ENCODE assay signal across 24 cellular contexts in genomic region chr1:42741706-42742105, GRCh38. TPM values are rescaled to one million over a fixed set of nuclear protein-coding genes. Genes with fewer than 3 reads are reported as not detected.
DNase-seq lines count a peak whose midpoint lies in the region; ATAC-seq, FAIRE-seq and TF ChIP-seq lines count a peak whose summit lies in the region.
"Had no signal": no experiment of that assay in that cellular context is flagged by ENCODE, and none has a peak within 500 bp of the region (broad histone marks: within the 10 kb centered on the region; RNA-seq: fewer than 3 reads in every experiment).

No MANE protein-coding gene starts in this region.

- H3K27ac Mint-ChIP-seq in neural crest cell (ENCODE audit: unreplicated experiment) = peak overlapping the region; percentile 57
- H3K27ac Mint-ChIP-seq in Caco-2 (ENCODE audit: unreplicated experiment) = no peak overlapping the region

- 79% methylated on average over 3 of the region's 4 CpGs for WGBS in HepG2 (ENCODE audit: low lambda C conversion rate)
- WGBS in right lobe of liver (ENCODE audit: insufficient coverage, low coverage, low lambda C conversion rate, missing lambda C conversion rate) = no CpG with 5 or more reads among the region's 4 CpGs
- 83% methylated on average over 2 of the region's 4 CpGs for WGBS in SK-N-SH (ENCODE audit: low lambda C conversion rate)

- H3K9me3 Mint-ChIP-seq in neural crest cell (no peaks in the 10 kb centered on the region), Caco-2 (ENCODE audit: unreplicated experiment) (no peaks in the 10 kb centered on the region)

- POLR2A ChIA-PET in HepG2 (lab: Yijun Ruan, JAX) = interaction anchor here (3.6 kb wide), 1 partner anchor 25 kb away, joined by 28 read pairs; the partner anchor contains the start of genes C1orf50 and P3H1
- POLR2A ChIA-PET in RWPE1 (lab: Yijun Ruan, JAX; ENCODE audit: low non-redundant PET) = no interaction called here
- POLR2A ChIA-PET in Caco-2 (lab: Charles Lee) = no interaction called here
- POLR2A ChIA-PET in SK-N-SH (lab: Yijun Ruan, JAX) = no interaction called here

- DNase-seq in HepG2 (ENCODE audit: low spot score) (no peak), right lobe of liver (no peak), RWPE1 (ENCODE audit: low spot score) (no peak), neural crest cell (ENCODE audit: low read depth, low spot score) (no peak), Caco-2 (no peak), HuH-7 (ENCODE audit: low spot score) (no peak), SK-N-SH (no peak)
- DNase-seq: CD4-positive, CD25-positive, alpha-beta regulatory T cell; GM23248; HCEC 1CT; KG1; MG63; NCI-H2029; NCI-H446; SHP77 treated with DMSO at 0.1 percent for 48 hours; SW 1271 had no signal

- no peaks in the 10 kb centered on the region for H3K79me2 ChIP-seq in HepG2 (ENCODE audit: insufficient read depth, low read length)
- H3K79me2 ChIP-seq in SK-N-SH (ENCODE audit: insufficient read depth) = no peaks in the 10 kb centered on the region

- BruUV-seq in HepG2 (replicated peaks; lab: Mats Ljungman, UMichigan) = no TSS peak
- no TSS peak for BruUV-seq in Caco-2 (replicated peaks; lab: Mats Ljungman, UMichigan)

- CTCF ChIA-PET in HepG2 (lab: Yijun Ruan, JAX; ENCODE audit: low intra/inter-chr PET ratio, low total read pairs) (no interaction called here), RWPE1 (lab: Yijun Ruan, JAX) (no interaction called here), Caco-2 (lab: Charles Lee) (interaction anchor here (1.4 kb wide), 1 partner anchor 164 kb away, joined by 3 read pairs; no protein-coding TSS in a partner anchor), SK-N-SH (lab: Yijun Ruan, JAX) (no interaction called here)

- no peak for TF ChIP-seq RAD21 in HepG2 (CRISPR knock-in tag; IDR thresholded peaks at IDR 0.05)
- TF ChIP-seq RAD21 in SK-N-SH (IDR thresholded peaks at IDR 0.05; ENCODE audit: low read length) = no peak

- H3K4me3 ChIP-seq in HepG2 (replicated peaks in 1 of 3; ENCODE audit: insufficient read depth in 1 of 3, low read depth in 2 of 3, low read length in 3 of 3) (peak overlapping the region in 1 of 3 experiments; percentile 47; a peak in 1 of 6 replicates), right lobe of liver (no peak overlapping the region), Caco-2 (ENCODE audit: low read depth, low read length) (no peak overlapping the region), SK-N-SH (ENCODE audit: low read depth in 2 of 2, low read length in 1 of 2) (no peak overlapping the region)
- H3K4me3 ChIP-seq: BLaER1, GM23248, MG63 had no signal

- TF ChIP-seq EP300 in HepG2 (IDR thresholded peaks at IDR 0.05; ENCODE audit: low read depth in 2 of 2, low read length in 2 of 2) (no peak), HepG2 (CRISPR knock-in tag; IDR thresholded peaks at IDR 0.05; ENCODE audit: borderline replicate concordance) (no peak), SK-N-SH (IDR thresholded peaks at IDR 0.05; ENCODE audit: borderline replicate concordance in 1 of 2, low read depth in 1 of 2, low read length in 1 of 2) (no peak)

- H3K4me1 Mint-ChIP-seq in neural crest cell (peaks cover 32% of the 10 kb centered on the region), Caco-2 (ENCODE audit: low read depth, unreplicated experiment) (peaks cover 16% of the 10 kb centered on the region)

- no peak overlapping the region for H3K4me3 Mint-ChIP-seq in neural crest cell
- no peak overlapping the region for H3K4me3 Mint-ChIP-seq in Caco-2 (ENCODE audit: unreplicated experiment)
- H3K4me3 Mint-ChIP-seq: CD4-positive, CD25-positive, alpha-beta regulatory T cell had no signal

- no peak for FAIRE-seq in HepG2 (lab: Jason Lieb, UNC)
- FAIRE-seq: A204.1, D721Med had no signal

- peaks cover 6% of the 10 kb centered on the region for H3K36me3 Mint-ChIP-seq in neural crest cell (ENCODE audit: low read depth)
- H3K36me3 Mint-ChIP-seq in Caco-2 (ENCODE audit: insufficient read depth, unreplicated experiment) = no peaks in the 10 kb centered on the region

- H3K9me3 ChIP-seq in HepG2 (ENCODE audit: low read length) (no peaks in the 10 kb centered on the region), right lobe of liver (no peaks in the 10 kb centered on the region), Caco-2 (no peaks in the 10 kb centered on the region), SK-N-SH (no peaks in the 10 kb centered on the region)
- H3K9me3 ChIP-seq: BLaER1, MG63 had no signal

- H3K9ac ChIP-seq in HepG2 (ENCODE audit: insufficient read depth, low read depth, low read length) (peak overlapping the region; percentile 22; the same call in 1 of the 2 replicates), SK-N-SH (no peak overlapping the region)
- H3K9ac ChIP-seq: BLaER1, GM23248 had no signal

- H3K4me2 ChIP-seq in HepG2 (ENCODE audit: low read depth, low read length) (peak overlapping the region; percentile 49), SK-N-SH (no peak overlapping the region)
- H3K4me2 ChIP-seq: BLaER1 had no signal

- H3F3A ChIP-seq in SK-N-SH (replicated peaks; ENCODE audit: insufficient read depth) = no peaks in the 10 kb centered on the region

- H4K20me1 ChIP-seq in HepG2 (ENCODE audit: insufficient read depth, low read length) = no peaks in the 10 kb centered on the region
- no peaks in the 10 kb centered on the region for H4K20me1 ChIP-seq in SK-N-SH (ENCODE audit: insufficient read depth)
- H4K20me1 ChIP-seq: BLaER1 had no signal

- ATAC-seq in HepG2 (no peak), right lobe of liver (no peak), HG02678 (IDR thresholded peaks at IDR 0.05; ENCODE audit: unreplicated experiment) (no peak)
- ATAC-seq: Panc1 had no signal

- TF ChIP-seq CTCF in HepG2 (CRISPR knock-in tag; IDR thresholded peaks at IDR 0.05) (no peak), right lobe of liver (IDR thresholded peaks at IDR 0.05) (no peak), RWPE1 (conservative IDR thresholded peaks at IDR 0.05; ENCODE audit: low read depth) (no peak), neural crest cell (conservative IDR thresholded peaks at IDR 0.05) (no peak), Caco-2 (IDR thresholded peaks at IDR 0.05; ENCODE audit: insufficient read depth in 1 of 2, low read depth in 1 of 2, low read length in 1 of 2, severe bottlenecking in 1 of 2, unreplicated experiment in 1 of 2) (no peak), SK-N-SH (IDR thresholded peaks at IDR 0.05) (no peak)

- TF ChIP-seq POLR2A in HepG2 (IDR thresholded peaks at IDR 0.05; ENCODE audit: insufficient read depth in 1 of 2, low read depth in 2 of 2, low read length in 2 of 2) (no peak), right lobe of liver (IDR thresholded peaks at IDR 0.05) (no peak)

- H2AFZ ChIP-seq in HepG2 (ENCODE audit: low read length) (no peak overlapping the region), SK-N-SH (ENCODE audit: low read depth) (no peak overlapping the region)
- H2AFZ ChIP-seq: GM23248 had no signal

- H3K27me3 Mint-ChIP-seq in neural crest cell (ENCODE audit: low read depth) = no peaks in the 10 kb centered on the region
- no peaks in the 10 kb centered on the region for H3K27me3 Mint-ChIP-seq in Caco-2 (ENCODE audit: insufficient read depth, unreplicated experiment)
- H3K27me3 Mint-ChIP-seq: CD4-positive, CD25-positive, alpha-beta regulatory T cell had no signal

- H3K36me3 ChIP-seq in HepG2 (replicated peaks in 1 of 2; ENCODE audit: control insufficient read depth in 1 of 2, insufficient read depth in 2 of 2, low read length in 2 of 2) (peaks cover 3 to 9% of the 10 kb centered on the region in 2 experiments; a peak in 3 of 5 replicates), right lobe of liver (peaks cover 0 to 10% (median 0%) of the 10 kb centered on the region in 4 donors), Caco-2 (ENCODE audit: control insufficient read depth, insufficient read depth, low read length) (no peaks in the 10 kb centered on the region), SK-N-SH (replicated peaks in 1 of 2; ENCODE audit: control insufficient read depth in 1 of 2, insufficient read depth in 2 of 2, low read length in 1 of 2) (peaks cover 7 to 8% of the 10 kb centered on the region in 2 experiments)

- H3K4me1 ChIP-seq in HepG2 (ENCODE audit: insufficient read depth, low read length) (peaks cover 56% of the 10 kb centered on the region), right lobe of liver (peaks cover 0 to 13% (median 0%) of the 10 kb centered on the region in 4 donors), Caco-2 (peaks cover 14% of the 10 kb centered on the region), SK-N-SH (ENCODE audit: control insufficient read depth in 1 of 2, insufficient read depth in 2 of 2, low read depth in 1 of 2, low read length in 1 of 2) (peaks cover 0 to 20% of the 10 kb centered on the region in 2 experiments; a peak in 1 of 4 replicates)

- H3K27ac ChIP-seq in HepG2 (ENCODE audit: extremely low read length, insufficient read depth, low read length) = no peak overlapping the region
- no peak overlapping the region for H3K27ac ChIP-seq in right lobe of liver
- peak overlapping the region; percentile 92 for H3K27ac ChIP-seq in RWPE1
- H3K27ac ChIP-seq in SK-N-SH (ENCODE audit: low read depth in 2 of 2, low read length in 1 of 2) = no peak overlapping the region
- H3K27ac ChIP-seq: BLaER1, GM23248, HL-60 had no signal

- in situ Hi-C loops in HepG2 (cut with HindIII; ENCODE audit: extremely low pct_ligation_motif_present, low pct_unique_long_range_greater_than_20kb) = loop anchor here (10.0 to 25.0 kb wide), 2 partner anchors 404 to 597 kb away; partner anchors contain the start of gene FOXJ3

- no peaks in the 10 kb centered on the region for H3K9me2 ChIP-seq in SK-N-SH

- intact Hi-C loops in HepG2 (cut with micrococcal nuclease; ENCODE audit: unreplicated experiment) (loop anchor here (5.0 to 10.0 kb wide), 2 partner anchors 164 to 407 kb away; partner anchors contain the start of gene FOXJ3), right lobe of liver (cut with DNase I) (loop anchor here in 1 of 2 donors (10.0 kb wide), 1 partner anchor 157 kb away; no protein-coding TSS in a partner anchor), Caco-2 (cut with micrococcal nuclease; ENCODE audit: unreplicated experiment) (no loop called here)

- H3K27me3 ChIP-seq in HepG2 (ENCODE audit: control insufficient read depth in 1 of 2, insufficient read depth in 2 of 2, low read length in 2 of 2) (no peaks in the 10 kb centered on the region), right lobe of liver (no peaks in the 10 kb centered on the region), Caco-2 (replicated peaks; ENCODE audit: control insufficient read depth, insufficient read depth, low read length) (no peaks in the 10 kb centered on the region), SK-N-SH (ENCODE audit: insufficient read depth) (no peaks in the 10 kb centered on the region)
- H3K27me3 ChIP-seq: BLaER1, MG63 had no signal

RNA-seq across cellular contexts. Expression of gene CLDN19, which starts 1.7 kb away (rescaled TPM):
- 4.3 and 7.6 TPM in 2 replicates for total RNA-seq in HepG2 (2016; rRNA removed; fragmentation: Illumina TruSeq; extraction: Trizol)
- total RNA-seq in HepG2 (2016; cell fraction: cytosol; rRNA removed; fragmentation: Illumina TruSeq; extraction: Trizol; ENCODE audit: low read depth) = 1.0 and 1.9 TPM in 2 replicates
- 3.7 and 6.4 TPM in 2 replicates for total RNA-seq in HepG2 (2016; cell fraction: insoluble cytoplasmic fraction; rRNA removed; fragmentation: Illumina TruSeq; extraction: Trizol)
- total RNA-seq in HepG2 (2016; cell fraction: membrane; rRNA removed; fragmentation: Illumina TruSeq; extraction: Trizol) = 4.7 and 5.3 TPM in 2 replicates
- total RNA-seq in HepG2 (2016; cell fraction: nucleus; rRNA removed; fragmentation: Illumina TruSeq; extraction: Trizol) = 5.6 and 6.8 TPM in 2 replicates
- 5.0 and 5.3 TPM in 2 replicates for polyA plus RNA-seq in HepG2 (2011; rRNA removed)
- polyA plus RNA-seq in HepG2 (2011; cell fraction: cytosol; rRNA removed) = 3.6 and 5.9 TPM in 2 replicates
- 4.7 and 5.6 TPM in 2 replicates for polyA plus RNA-seq in HepG2 (2011; cell fraction: nucleus; rRNA removed)
- polyA plus RNA-seq in HepG2 (2012) = 2.5 and 3.7 TPM in 2 replicates
- 2.8 and 3.0 TPM in 2 replicates for polyA plus RNA-seq in HepG2 (2016; cell fraction: cytosol; fragmentation: Illumina TruSeq; extraction: Trizol; ENCODE audit: low read depth)
- polyA plus RNA-seq in HepG2 (2016; cell fraction: insoluble cytoplasmic fraction; fragmentation: Illumina TruSeq; extraction: Trizol; ENCODE audit: low read depth) = 3.9 and 4.5 TPM in 2 replicates
- 5.5 TPM in 2 replicates for polyA plus RNA-seq in HepG2 (2016; cell fraction: membrane; fragmentation: Illumina TruSeq; extraction: Trizol; ENCODE audit: low read depth)
- polyA plus RNA-seq in HepG2 (2016; cell fraction: nucleus; fragmentation: Illumina TruSeq; extraction: Trizol; ENCODE audit: insufficient read depth, low read depth) = 8.6 and 9.4 TPM in 2 replicates
- polyA minus RNA-seq in HepG2 (2011; rRNA and poly(A)+ RNA removed; ENCODE audit: low replicate concordance) = 10.8 TPM in 1 of 2 replicates, not detected in the other
- 2.8 and 2.9 TPM in 2 replicates for polyA minus RNA-seq in HepG2 (2011; cell fraction: cytosol; rRNA and poly(A)+ RNA removed)
- 1.2 and 2.1 TPM in 2 replicates for polyA minus RNA-seq in HepG2 (2011; cell fraction: nucleus; rRNA and poly(A)+ RNA removed)
- total RNA-seq in right lobe of liver = 1 to 10 TPM in 1 of 6 experiments, not detected in 5; 1.0 TPM
- total RNA-seq in neural crest cell = 0.14 and 0.19 TPM in 2 replicates
- total RNA-seq in Caco-2 (2022) = 2.9 and 4.0 TPM in 2 replicates
- not detected in 2 replicates for polyA plus RNA-seq in SK-N-SH (2012; rRNA removed)
- polyA plus RNA-seq in SK-N-SH (2012; cell fraction: cytosol; rRNA removed) = not detected in 2 replicates
- not detected in 2 replicates for polyA plus RNA-seq in SK-N-SH (2012; cell fraction: nucleus; rRNA removed)
- total RNA-seq: CD4-positive, CD25-positive, alpha-beta regulatory T cell; GM23248; OCI-LY7 had no signal
- polyA plus RNA-seq: AG04450; CD4-positive, CD25-positive, alpha-beta regulatory T cell; GM23248 had no signal

RNA-seq across cellular contexts. Expression of gene P3H1, which starts 25.1 kb away (rescaled TPM):
- total RNA-seq in HepG2 (2016; rRNA removed; fragmentation: Illumina TruSeq; extraction: Trizol) = 18.7 and 64.6 TPM in 2 replicates
- total RNA-seq in HepG2 (2016; cell fraction: cytosol; rRNA removed; fragmentation: Illumina TruSeq; extraction: Trizol; ENCODE audit: low read depth) = 7.7 and 10.2 TPM in 2 replicates
- total RNA-seq in HepG2 (2016; cell fraction: insoluble cytoplasmic fraction; rRNA removed; fragmentation: Illumina TruSeq; extraction: Trizol) = 17.1 and 62.4 TPM in 2 replicates
- 13.7 and 16.5 TPM in 2 replicates for total RNA-seq in HepG2 (2016; cell fraction: membrane; rRNA removed; fragmentation: Illumina TruSeq; extraction: Trizol)
- total RNA-seq in HepG2 (2016; cell fraction: nucleus; rRNA removed; fragmentation: Illumina TruSeq; extraction: Trizol) = 78.4 and 82.0 TPM in 2 replicates
- 113 and 120 TPM in 2 replicates for polyA plus RNA-seq in HepG2 (2011; rRNA removed)
- 56.7 and 104 TPM in 2 replicates for polyA plus RNA-seq in HepG2 (2011; cell fraction: cytosol; rRNA removed)
- 450 and 596 TPM in 2 replicates for polyA plus RNA-seq in HepG2 (2011; cell fraction: nucleus; rRNA removed)
- 41.5 and 50.0 TPM in 2 replicates for polyA plus RNA-seq in HepG2 (2012)
- 9.2 and 9.6 TPM in 2 replicates for polyA plus RNA-seq in HepG2 (2016; cell fraction: cytosol; fragmentation: Illumina TruSeq; extraction: Trizol; ENCODE audit: low read depth)
- polyA plus RNA-seq in HepG2 (2016; cell fraction: insoluble cytoplasmic fraction; fragmentation: Illumina TruSeq; extraction: Trizol; ENCODE audit: low read depth) = 19.1 and 25.3 TPM in 2 replicates
- polyA plus RNA-seq in HepG2 (2016; cell fraction: membrane; fragmentation: Illumina TruSeq; extraction: Trizol; ENCODE audit: low read depth) = 9.6 and 14.2 TPM in 2 replicates
- 186 and 190 TPM in 2 replicates for polyA plus RNA-seq in HepG2 (2016; cell fraction: nucleus; fragmentation: Illumina TruSeq; extraction: Trizol; ENCODE audit: insufficient read depth, low read depth)
- 93.6 and 129 TPM in 2 replicates for polyA minus RNA-seq in HepG2 (2011; rRNA and poly(A)+ RNA removed; ENCODE audit: low replicate concordance)
- polyA minus RNA-seq in HepG2 (2011; cell fraction: cytosol; rRNA and poly(A)+ RNA removed) = 49.2 and 50.5 TPM in 2 replicates
- 100 and 101 TPM in 2 replicates for polyA minus RNA-seq in HepG2 (2011; cell fraction: nucleus; rRNA and poly(A)+ RNA removed)
- 10 to 100 TPM; 19.7 to 25.3 (median 21.6) TPM for total RNA-seq in right lobe of liver
- total RNA-seq in neural crest cell = 77.2 and 88.6 TPM in 2 replicates
- 20.5 and 21.2 TPM in 2 replicates for total RNA-seq in Caco-2 (2022)
- polyA plus RNA-seq in SK-N-SH (2012; rRNA removed) = 64.3 and 66.8 TPM in 2 replicates
- polyA plus RNA-seq in SK-N-SH (2012; cell fraction: cytosol; rRNA removed) = 34.2 and 43.5 TPM in 2 replicates
- 174 and 250 TPM in 2 replicates for polyA plus RNA-seq in SK-N-SH (2012; cell fraction: nucleus; rRNA removed)

RNA-seq across cellular contexts. Expression of gene C1orf50, which starts 25.3 kb away (rescaled TPM):
- 4.8 and 5.3 TPM in 2 replicates for total RNA-seq in HepG2 (2016; rRNA removed; fragmentation: Illumina TruSeq; extraction: Trizol)
- 10.8 and 12.2 TPM in 2 replicates for total RNA-seq in HepG2 (2016; cell fraction: cytosol; rRNA removed; fragmentation: Illumina TruSeq; extraction: Trizol; ENCODE audit: low read depth)
- total RNA-seq in HepG2 (2016; cell fraction: insoluble cytoplasmic fraction; rRNA removed; fragmentation: Illumina TruSeq; extraction: Trizol) = 2.9 and 3.7 TPM in 2 replicates
- total RNA-seq in HepG2 (2016; cell fraction: membrane; rRNA removed; fragmentation: Illumina TruSeq; extraction: Trizol) = 3.9 and 5.2 TPM in 2 replicates
- total RNA-seq in HepG2 (2016; cell fraction: nucleus; rRNA removed; fragmentation: Illumina TruSeq; extraction: Trizol) = 2.9 and 5.1 TPM in 2 replicates
- 4.3 and 5.5 TPM in 2 replicates for polyA plus RNA-seq in HepG2 (2011; rRNA removed)
- 3.5 and 5.8 TPM in 2 replicates for polyA plus RNA-seq in HepG2 (2011; cell fraction: cytosol; rRNA removed)
- 1.6 and 3.2 TPM in 2 replicates for polyA plus RNA-seq in HepG2 (2011; cell fraction: nucleus; rRNA removed)
- 2.2 and 6.4 TPM in 2 replicates for polyA plus RNA-seq in HepG2 (2012)
- polyA plus RNA-seq in HepG2 (2016; cell fraction: cytosol; fragmentation: Illumina TruSeq; extraction: Trizol; ENCODE audit: low read depth) = 5.6 and 5.8 TPM in 2 replicates
- polyA plus RNA-seq in HepG2 (2016; cell fraction: insoluble cytoplasmic fraction; fragmentation: Illumina TruSeq; extraction: Trizol; ENCODE audit: low read depth) = 6.1 and 6.6 TPM in 2 replicates
- polyA plus RNA-seq in HepG2 (2016; cell fraction: membrane; fragmentation: Illumina TruSeq; extraction: Trizol; ENCODE audit: low read depth) = 5.2 and 6.0 TPM in 2 replicates
- 5.7 and 7.0 TPM in 2 replicates for polyA plus RNA-seq in HepG2 (2016; cell fraction: nucleus; fragmentation: Illumina TruSeq; extraction: Trizol; ENCODE audit: insufficient read depth, low read depth)
- 1.6 and 1.8 TPM in 2 replicates for polyA minus RNA-seq in HepG2 (2011; rRNA and poly(A)+ RNA removed; ENCODE audit: low replicate concordance)
- 1.3 and 2.1 TPM in 2 replicates for polyA minus RNA-seq in HepG2 (2011; cell fraction: cytosol; rRNA and poly(A)+ RNA removed)
- polyA minus RNA-seq in HepG2 (2011; cell fraction: nucleus; rRNA and poly(A)+ RNA removed) = 8.0 and 9.6 TPM in 2 replicates
- 1 to 10 TPM; 4.7 to 6.4 (median 5.3) TPM for total RNA-seq in right lobe of liver
- 9.7 and 13.6 TPM in 2 replicates for total RNA-seq in neural crest cell
- 6.1 and 6.3 TPM in 2 replicates for total RNA-seq in Caco-2 (2022)
- polyA plus RNA-seq in SK-N-SH (2012; rRNA removed) = 2.6 and 3.6 TPM in 2 replicates
- 5.1 and 7.3 TPM in 2 replicates for polyA plus RNA-seq in SK-N-SH (2012; cell fraction: cytosol; rRNA removed)
- 1.6 and 4.8 TPM in 2 replicates for polyA plus RNA-seq in SK-N-SH (2012; cell fraction: nucleus; rRNA removed)

RNA-seq across cellular contexts. Expression of gene TMEM269, which starts 43.1 kb away (rescaled TPM):
- total RNA-seq in HepG2 (2016; rRNA removed; fragmentation: Illumina TruSeq; extraction: Trizol) (0.15 and 0.24 TPM in 2 replicates), right lobe of liver (under 1 TPM in 1 of 6 experiments, not detected in 5; 0.07 TPM), neural crest cell (0.70 and 0.91 TPM in 2 replicates), Caco-2 (2022) (0.58 and 0.68 TPM in 2 replicates)
- total RNA-seq in HepG2 (2016; cell fraction: cytosol; rRNA removed; fragmentation: Illumina TruSeq; extraction: Trizol; ENCODE audit: low read depth) = not detected in 2 replicates
- total RNA-seq in HepG2 (2016; cell fraction: insoluble cytoplasmic fraction; rRNA removed; fragmentation: Illumina TruSeq; extraction: Trizol) = 0.11 TPM in 1 of 2 replicates, not detected in the other
- total RNA-seq in HepG2 (2016; cell fraction: membrane; rRNA removed; fragmentation: Illumina TruSeq; extraction: Trizol) = 0.06 TPM in 1 of 2 replicates, not detected in the other
- total RNA-seq in HepG2 (2016; cell fraction: nucleus; rRNA removed; fragmentation: Illumina TruSeq; extraction: Trizol) = 0.28 TPM in 1 of 2 replicates, not detected in the other
- polyA plus RNA-seq in HepG2 (2011; rRNA removed) (0.14 and 0.21 TPM in 2 replicates), SK-N-SH (2012; rRNA removed) (0.05 and 0.08 TPM in 2 replicates)
- 0.04 and 0.05 TPM in 2 replicates for polyA plus RNA-seq in HepG2 (2011; cell fraction: cytosol; rRNA removed)
- 0.24 and 0.28 TPM in 2 replicates for polyA plus RNA-seq in HepG2 (2011; cell fraction: nucleus; rRNA removed)
- polyA plus RNA-seq in HepG2 (2012) = 0.32 and 0.42 TPM in 2 replicates
- 0.03 TPM in 1 of 2 replicates, not detected in the other for polyA plus RNA-seq in HepG2 (2016; cell fraction: cytosol; fragmentation: Illumina TruSeq; extraction: Trizol; ENCODE audit: low read depth)
- polyA plus RNA-seq in HepG2 (2016; cell fraction: insoluble cytoplasmic fraction; fragmentation: Illumina TruSeq; extraction: Trizol; ENCODE audit: low read depth) = 0.09 and 0.15 TPM in 2 replicates
- 0.07 TPM in 1 of 2 replicates, not detected in the other for polyA plus RNA-seq in HepG2 (2016; cell fraction: membrane; fragmentation: Illumina TruSeq; extraction: Trizol; ENCODE audit: low read depth)
- 0.53 and 0.57 TPM in 2 replicates for polyA plus RNA-seq in HepG2 (2016; cell fraction: nucleus; fragmentation: Illumina TruSeq; extraction: Trizol; ENCODE audit: insufficient read depth, low read depth)
- polyA minus RNA-seq in HepG2 (2011; rRNA and poly(A)+ RNA removed; ENCODE audit: low replicate concordance) = 0.80 and 1.0 TPM in 2 replicates
- not detected in 2 replicates for polyA minus RNA-seq in HepG2 (2011; cell fraction: cytosol; rRNA and poly(A)+ RNA removed)
- polyA minus RNA-seq in HepG2 (2011; cell fraction: nucleus; rRNA and poly(A)+ RNA removed) = 0.37 and 0.39 TPM in 2 replicates
- polyA plus RNA-seq in SK-N-SH (2012; cell fraction: cytosol; rRNA removed) = 0.04 and 0.07 TPM in 2 replicates
- polyA plus RNA-seq in SK-N-SH (2012; cell fraction: nucleus; rRNA removed) = 0.21 and 0.25 TPM in 2 replicates
- total RNA-seq: GM23248 had no signal
- polyA plus RNA-seq: GM23248 had no signal

RNA-seq across cellular contexts. Expression of gene YBX1, which starts 59.5 kb away (rescaled TPM):
- total RNA-seq in HepG2 (2016; rRNA removed; fragmentation: Illumina TruSeq; extraction: Trizol) (500 and 628 TPM in 2 replicates), right lobe of liver (100 to 1,000 TPM; 144 to 325 (median 207) TPM), neural crest cell (1,242 and 1,309 TPM in 2 replicates), Caco-2 (2022) (567 and 622 TPM in 2 replicates)
- 2,635 and 2,855 TPM in 2 replicates for total RNA-seq in HepG2 (2016; cell fraction: cytosol; rRNA removed; fragmentation: Illumina TruSeq; extraction: Trizol; ENCODE audit: low read depth)
- total RNA-seq in HepG2 (2016; cell fraction: insoluble cytoplasmic fraction; rRNA removed; fragmentation: Illumina TruSeq; extraction: Trizol) = 446 and 624 TPM in 2 replicates
- total RNA-seq in HepG2 (2016; cell fraction: membrane; rRNA removed; fragmentation: Illumina TruSeq; extraction: Trizol) = 2,272 and 2,458 TPM in 2 replicates
- total RNA-seq in HepG2 (2016; cell fraction: nucleus; rRNA removed; fragmentation: Illumina TruSeq; extraction: Trizol) = 173 and 199 TPM in 2 replicates
- polyA plus RNA-seq in HepG2 (2011; rRNA removed) (228 and 339 TPM in 2 replicates), SK-N-SH (2012; rRNA removed) (419 and 592 TPM in 2 replicates)
- polyA plus RNA-seq in HepG2 (2011; cell fraction: cytosol; rRNA removed) = 382 and 398 TPM in 2 replicates
- polyA plus RNA-seq in HepG2 (2011; cell fraction: nucleus; rRNA removed) = 111 and 112 TPM in 2 replicates
- polyA plus RNA-seq in HepG2 (2012) = 423 and 572 TPM in 2 replicates
- 6,320 and 6,728 TPM in 2 replicates for polyA plus RNA-seq in HepG2 (2016; cell fraction: cytosol; fragmentation: Illumina TruSeq; extraction: Trizol; ENCODE audit: low read depth)
- polyA plus RNA-seq in HepG2 (2016; cell fraction: insoluble cytoplasmic fraction; fragmentation: Illumina TruSeq; extraction: Trizol; ENCODE audit: low read depth) = 864 and 1,004 TPM in 2 replicates
- 4,286 and 4,875 TPM in 2 replicates for polyA plus RNA-seq in HepG2 (2016; cell fraction: membrane; fragmentation: Illumina TruSeq; extraction: Trizol; ENCODE audit: low read depth)
- 505 and 511 TPM in 2 replicates for polyA plus RNA-seq in HepG2 (2016; cell fraction: nucleus; fragmentation: Illumina TruSeq; extraction: Trizol; ENCODE audit: insufficient read depth, low read depth)
- polyA minus RNA-seq in HepG2 (2011; rRNA and poly(A)+ RNA removed; ENCODE audit: low replicate concordance) = 85.6 and 223 TPM in 2 replicates
- polyA minus RNA-seq in HepG2 (2011; cell fraction: cytosol; rRNA and poly(A)+ RNA removed) = 140 and 193 TPM in 2 replicates
- polyA minus RNA-seq in HepG2 (2011; cell fraction: nucleus; rRNA and poly(A)+ RNA removed) = 69.1 and 71.2 TPM in 2 replicates
- polyA plus RNA-seq in SK-N-SH (2012; cell fraction: cytosol; rRNA removed) = 806 and 838 TPM in 2 replicates
- polyA plus RNA-seq in SK-N-SH (2012; cell fraction: nucleus; rRNA removed) = 201 and 285 TPM in 2 replicates
